ENCODE assay signal across 10 cellular contexts in the genomic region with DNA sequence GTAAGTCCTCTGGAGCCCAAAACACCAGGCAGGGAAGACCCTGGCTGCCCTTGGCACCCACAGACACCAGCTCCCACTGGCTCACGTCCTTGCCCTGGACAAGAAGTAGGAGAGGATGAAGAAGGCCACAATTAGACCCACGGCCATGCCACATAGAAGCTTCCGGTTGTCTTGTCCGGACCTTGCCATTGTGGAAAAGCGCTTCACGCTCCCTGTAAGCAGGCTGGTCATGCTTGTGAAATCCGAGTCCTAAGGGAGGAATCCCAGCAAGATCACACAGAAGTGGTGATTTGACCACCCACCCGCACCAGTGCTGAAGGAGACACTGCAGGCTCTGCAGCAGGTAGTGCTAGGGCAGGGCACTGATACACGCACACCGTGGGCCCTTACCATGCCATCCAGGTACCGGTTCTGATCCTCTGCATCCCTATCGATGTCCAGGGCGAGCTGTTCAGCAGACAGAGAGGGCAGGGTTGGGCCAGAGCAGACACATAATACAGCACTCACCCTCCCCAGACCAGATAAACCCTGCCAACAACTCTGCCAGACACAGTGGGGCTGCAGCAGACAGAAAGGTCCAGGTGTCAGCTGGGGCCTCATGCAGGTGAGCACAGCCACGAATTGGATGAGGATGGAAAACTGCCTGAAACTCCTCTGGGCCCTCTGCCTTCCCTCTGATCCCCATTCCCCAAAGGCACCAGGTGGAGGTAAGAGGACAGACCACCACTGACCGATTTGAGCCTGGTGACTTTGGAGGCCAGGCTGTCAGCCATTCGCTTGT. TPM values are rescaled to one million over a fixed set of nuclear protein-coding genes. Genes with fewer than 3 reads are reported as not detected.
A peak's percentile ranks its signal among the peaks of the same experiment; 100 is the strongest.
DNase-seq lines count a peak whose midpoint lies in the region; ATAC-seq and TF ChIP-seq lines count a peak whose summit lies in the region.
"Had no signal": no experiment of that assay in that cellular context is flagged by ENCODE, and none has a peak within 500 bp of the region (broad histone marks: within the 10 kb centered on the region; RNA-seq: fewer than 3 reads in every experiment).

No MANE protein-coding gene starts in this region.

- peak overlapping the region; percentile 87 for H3K4me3 ChIP-seq in GM12864 (ENCODE audit: low read depth, low read length)
- H3K4me3 ChIP-seq in fibroblast of villous mesenchyme (ENCODE audit: low read depth, low read length) = peak overlapping the region; percentile 79
- peak overlapping the region in 1 of 2 donors; percentile 64 for H3K4me3 ChIP-seq in prostate gland

- no peaks in the 10 kb centered on the region for H3K27me3 ChIP-seq in prostate gland (replicated peaks; ENCODE audit: insufficient read depth)

- intact Hi-C loops in prostate gland (cut with DNase I) = loop anchor here (2.0 to 5.0 kb wide), 2 partner anchors 31 to 242 kb away; a partner anchor contains a TSS

- peaks cover 0 to 6% of the 10 kb centered on the region in 2 donors for H3K36me3 ChIP-seq in prostate gland

- H3K27ac ChIP-seq in VCaP (peak overlapping the region; percentile 96; the same call in 1 of the 2 replicates), prostate gland (no peak overlapping the region)

- ATAC-seq in GM21526 (IDR thresholded peaks at IDR 0.05; ENCODE audit: low FRiP score, unreplicated experiment) (no peak), HG02610 (IDR thresholded peaks at IDR 0.05; ENCODE audit: unreplicated experiment) (no peak)

- no peaks in the 10 kb centered on the region for H3K9me3 ChIP-seq in prostate gland

- WGBS in prostate gland = 83% methylated on average over 16 of the region's 16 CpGs

- H3K4me1 ChIP-seq in prostate gland (replicated peaks) = peaks cover 18% of the 10 kb centered on the region

- no peak for DNase-seq in GM12864 (ENCODE audit: low read depth)
- DNase-seq in fibroblast of villous mesenchyme (ENCODE audit: low read depth) = no peak
- DNase-seq in prostate gland (ENCODE audit: low spot score) = peak; percentile 3
- no peak for DNase-seq in DMS79 (lab: John Stamatoyannopoulos, UW)
- DNase-seq in COLO668 (lab: John Stamatoyannopoulos, UW; ENCODE audit: unreplicated experiment) = no peak
- DNase-seq: NCI-H2227 treated with DMSO at 0.1 percent for 48 hours had no signal

- TF ChIP-seq POLR2A in prostate gland (IDR thresholded peaks at IDR 0.05) = no peak

- no peak for TF ChIP-seq CTCF in GM12864 (IDR thresholded peaks at IDR 0.05; ENCODE audit: low read depth, low read length, missing control alignments)
- no peak for TF ChIP-seq CTCF in VCaP (conservative IDR thresholded peaks at IDR 0.05)
- no peak for TF ChIP-seq CTCF in fibroblast of villous mesenchyme (IDR thresholded peaks at IDR 0.05; ENCODE audit: insufficient read depth, low read depth, low read length)
- no peak for TF ChIP-seq CTCF in prostate gland (IDR thresholded peaks at IDR 0.05)

RNA-seq across cellular contexts. Expression of a gene that starts 1.8 kb away (rescaled TPM):
- total RNA-seq in fibroblast of villous mesenchyme (22.0 and 23.8 TPM in 2 replicates), prostate gland (10 to 100 TPM; 52.1 to 54.8 TPM)

RNA-seq across cellular contexts. Expression of a gene that starts 2.1 kb away (rescaled TPM):
- total RNA-seq in fibroblast of villous mesenchyme (154 and 167 TPM in 2 replicates), prostate gland (100 to 1,000 TPM in 1 of 2 donors, 10 to 100 TPM in 1; 82.3 to 114 TPM)

RNA-seq across cellular contexts. Expression of a gene that starts 12.5 kb away (rescaled TPM):
- total RNA-seq in fibroblast of villous mesenchyme (not detected in 2 replicates), prostate gland (not detected)
- total RNA-seq: glomerular endothelial cell had no signal

RNA-seq across cellular contexts. Expression of a gene that starts 30.7 kb away (rescaled TPM):
- total RNA-seq in fibroblast of villous mesenchyme = 10.3 and 10.4 TPM in 2 replicates
- 10 to 100 TPM; 21.5 to 32.5 TPM for total RNA-seq in prostate gland

RNA-seq across cellular contexts. Expression of a gene that starts 31.4 kb away (rescaled TPM):
- total RNA-seq in fibroblast of villous mesenchyme (130 and 140 TPM in 2 replicates), prostate gland (100 to 1,000 TPM in 1 of 2 donors, 10 to 100 TPM in 1; 87.4 to 129 TPM)
